ENCODE assay signal across 23 cellular contexts in the genomic region with DNA sequence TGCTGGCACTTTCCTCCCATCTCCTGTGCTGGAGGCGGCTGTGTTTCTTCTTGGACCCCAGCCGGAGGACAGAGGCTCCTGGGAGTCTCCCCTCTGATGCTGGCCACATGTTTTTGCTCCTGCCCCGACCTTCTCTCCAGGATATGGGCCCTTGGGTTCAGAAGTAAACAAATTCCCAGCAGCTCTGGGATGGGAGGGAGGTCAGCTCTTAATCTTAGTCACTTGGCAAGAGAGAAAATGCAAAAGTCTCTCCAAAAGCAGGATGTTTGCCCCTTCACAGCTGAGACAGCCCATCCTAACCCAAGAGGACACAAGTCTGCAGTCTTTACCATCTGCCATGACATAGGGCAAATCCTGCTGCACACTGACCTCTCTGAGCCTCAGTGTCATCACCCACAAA.
DNase-seq lines count a peak whose midpoint lies in the region; FAIRE-seq and TF ChIP-seq lines count a peak whose summit lies in the region.
"Had no signal": no experiment of that assay in that cellular context is flagged by ENCODE, and none has a peak within 500 bp of the region (broad histone marks: within the 10 kb centered on the region; RNA-seq: fewer than 3 reads in every experiment).

No MANE protein-coding gene starts in this region.

- H3K27me3 ChIP-seq in esophagus muscularis mucosa: peaks cover 0 to 11% (median 2%) of the 10 kb centered on the region in 4 donors
- H3K27me3 ChIP-seq in left ventricle myocardium inferior (ENCODE audit: low read depth): peaks cover 51% of the 10 kb centered on the region
- H3K27me3 ChIP-seq: BLaER1 had no signal

- intact Hi-C loops in activated CD4-positive, alpha-beta T cell treated with anti-CD3 and anti-CD28 coated beads, Interleukin-2, amount 10 ng/mL, durations not matched to agents 24 days and 14 days (cut with micrococcal nuclease): no loop called here
- intact Hi-C loops in esophagus muscularis mucosa (cut with DNase I): no loop called here
- intact Hi-C loops in left ventricle myocardium inferior (cut with micrococcal nuclease): no loop called here

- POLR2A ChIA-PET in activated CD4-positive, alpha-beta T cell treated with anti-CD3 and anti-CD28 coated beads, Interleukin-2, amount 10 ng/mL, durations not matched to agents 7 days and 5 days (lab: Charles Lee): no interaction called here

- 40% methylated on average over 3 of the region's 3 CpGs for WGBS in esophagus muscularis mucosa

- DNase-seq in activated CD4-positive, alpha-beta T cell treated with anti-CD3 and anti-CD28 coated beads, Interleukin-2, amount 10 ng/mL, durations not matched to agents 7 days and 5 days: peak; percentile 2
- no peak for DNase-seq in activated CD4-positive, alpha-beta T cell treated with anti-CD3 and anti-CD28 coated beads, Interleukin-2, amount 10 ng/mL, durations not matched to agents 24 days and 14 days
- DNase-seq in esophagus muscularis mucosa (ENCODE audit: extremely low spot score) (peak; percentile 83), urothelium cell line (ENCODE audit: low spot score) (no peak), GM12891 (ENCODE audit: insufficient read length, low spot score) (no peak), NCI-H2171 (lab: John Stamatoyannopoulos, UW) (no peak), left ventricle myocardium inferior (no peak)
- DNase-seq: Caco-2; CD4-positive, CD25-positive, alpha-beta regulatory T cell; CD8-positive, alpha-beta T cell; DMS153; DND-41; GOT3; HFFc6 had no signal

- H3K4me1 Mint-ChIP-seq in activated CD4-positive, alpha-beta T cell treated with anti-CD3 and anti-CD28 coated beads, Interleukin-2, amount 10 ng/mL, durations not matched to agents 7 days and 5 days: no peaks in the 10 kb centered on the region
- no peaks in the 10 kb centered on the region for H3K4me1 Mint-ChIP-seq in activated CD4-positive, alpha-beta T cell treated with anti-CD3 and anti-CD28 coated beads, Interleukin-2, amount 10 ng/mL, durations not matched to agents 24 days and 14 days
- H3K4me1 Mint-ChIP-seq in nephron: peaks cover 56% of the 10 kb centered on the region
- H3K4me1 Mint-ChIP-seq: B cell; CD4-positive, CD25-positive, alpha-beta regulatory T cell had no signal

- no peaks in the 10 kb centered on the region for H3K9me3 Mint-ChIP-seq in activated CD4-positive, alpha-beta T cell treated with anti-CD3 and anti-CD28 coated beads, Interleukin-2, amount 10 ng/mL, durations not matched to agents 7 days and 5 days
- no peaks in the 10 kb centered on the region for H3K9me3 Mint-ChIP-seq in activated CD4-positive, alpha-beta T cell treated with anti-CD3 and anti-CD28 coated beads, Interleukin-2, amount 10 ng/mL, durations not matched to agents 24 days and 14 days
- no peaks in the 10 kb centered on the region for H3K9me3 Mint-ChIP-seq in nephron
- H3K9me3 Mint-ChIP-seq: CD8-positive, alpha-beta T cell; HFFc6 had no signal

- TF ChIP-seq EP300 in esophagus muscularis mucosa (IDR thresholded peaks at IDR 0.05): no peak

- no peaks in the 10 kb centered on the region for H3K27me3 Mint-ChIP-seq in activated CD4-positive, alpha-beta T cell treated with anti-CD3 and anti-CD28 coated beads, Interleukin-2, amount 10 ng/mL, durations not matched to agents 7 days and 5 days
- no peaks in the 10 kb centered on the region for H3K27me3 Mint-ChIP-seq in activated CD4-positive, alpha-beta T cell treated with anti-CD3 and anti-CD28 coated beads, Interleukin-2, amount 10 ng/mL, durations not matched to agents 24 days and 14 days
- peaks cover 28% of the 10 kb centered on the region for H3K27me3 Mint-ChIP-seq in nephron (ENCODE audit: low read depth)

- H3K27ac Mint-ChIP-seq in activated CD4-positive, alpha-beta T cell treated with anti-CD3 and anti-CD28 coated beads, Interleukin-2, amount 10 ng/mL, durations not matched to agents 7 days and 5 days: no peak overlapping the region
- no peak overlapping the region for H3K27ac Mint-ChIP-seq in activated CD4-positive, alpha-beta T cell treated with anti-CD3 and anti-CD28 coated beads, Interleukin-2, amount 10 ng/mL, durations not matched to agents 24 days and 14 days
- H3K27ac Mint-ChIP-seq in nephron: peak overlapping the region in 2 of 3 experiments; percentile 30 to 35
- H3K27ac Mint-ChIP-seq: B cell; CD4-positive, CD25-positive, alpha-beta regulatory T cell; CD8-positive, alpha-beta T cell; HFFc6 had no signal

- H3K4me3 ChIP-seq in esophagus muscularis mucosa (no peak overlapping the region), left ventricle myocardium inferior (no peak overlapping the region)
- H3K4me3 ChIP-seq: BLaER1, HAP-1 had no signal

- FAIRE-seq in urothelium cell line (lab: Jason Lieb, UNC): peak; percentile 13
- no peak for FAIRE-seq in GM12891 (lab: Jason Lieb, UNC)
- FAIRE-seq: A204.1, G401.6, H54 had no signal

- H3K27ac ChIP-seq in esophagus muscularis mucosa (replicated peaks in 1 of 4) (no peak overlapping the region), left ventricle myocardium inferior (replicated peaks) (no peak overlapping the region)
- H3K27ac ChIP-seq: 22Rv1, BLaER1, C4-2B had no signal

- no peaks in the 10 kb centered on the region for H3K36me3 Mint-ChIP-seq in activated CD4-positive, alpha-beta T cell treated with anti-CD3 and anti-CD28 coated beads, Interleukin-2, amount 10 ng/mL, durations not matched to agents 7 days and 5 days (ENCODE audit: low read depth)
- H3K36me3 Mint-ChIP-seq in activated CD4-positive, alpha-beta T cell treated with anti-CD3 and anti-CD28 coated beads, Interleukin-2, amount 10 ng/mL, durations not matched to agents 24 days and 14 days (ENCODE audit: low read depth): no peaks in the 10 kb centered on the region
- no peaks in the 10 kb centered on the region for H3K36me3 Mint-ChIP-seq in nephron (ENCODE audit: low read depth)
- H3K36me3 Mint-ChIP-seq: CD4-positive, CD25-positive, alpha-beta regulatory T cell; CD8-positive, alpha-beta T cell had no signal

- no peak for TF ChIP-seq CTCF in esophagus muscularis mucosa (IDR thresholded peaks at IDR 0.05)
- TF ChIP-seq CTCF in nephron (IDR thresholded peaks at IDR 0.05; ENCODE audit: unreplicated experiment in 3 of 3): no peak
- TF ChIP-seq CTCF in left ventricle myocardium inferior (IDR thresholded peaks at IDR 0.05; ENCODE audit: borderline replicate concordance): no peak

- H3K4me1 ChIP-seq in esophagus muscularis mucosa (no peaks in the 10 kb centered on the region), left ventricle myocardium inferior (no peaks in the 10 kb centered on the region)
- H3K4me1 ChIP-seq: BLaER1, Caco-2, HAP-1 had no signal

- H3K4me3 Mint-ChIP-seq in activated CD4-positive, alpha-beta T cell treated with anti-CD3 and anti-CD28 coated beads, Interleukin-2, amount 10 ng/mL, durations not matched to agents 7 days and 5 days: no peak overlapping the region
- H3K4me3 Mint-ChIP-seq in activated CD4-positive, alpha-beta T cell treated with anti-CD3 and anti-CD28 coated beads, Interleukin-2, amount 10 ng/mL, durations not matched to agents 24 days and 14 days: no peak overlapping the region
- H3K4me3 Mint-ChIP-seq in nephron: no peak overlapping the region
- H3K4me3 Mint-ChIP-seq: B cell; CD4-positive, CD25-positive, alpha-beta regulatory T cell; CD8-positive, alpha-beta T cell; HFFc6 had no signal

- no peaks in the 10 kb centered on the region for H3K36me3 ChIP-seq in esophagus muscularis mucosa
- no peaks in the 10 kb centered on the region for H3K36me3 ChIP-seq in left ventricle myocardium inferior
- H3K36me3 ChIP-seq: BLaER1, HAP-1 had no signal

- CTCF ChIA-PET in activated CD4-positive, alpha-beta T cell treated with anti-CD3 and anti-CD28 coated beads, Interleukin-2, amount 10 ng/mL, durations not matched to agents 7 days and 5 days (lab: Charles Lee): no interaction called here

- no peaks in the 10 kb centered on the region for H3K9me3 ChIP-seq in esophagus muscularis mucosa
- no peaks in the 10 kb centered on the region for H3K9me3 ChIP-seq in left ventricle myocardium inferior (replicated peaks)
- H3K9me3 ChIP-seq: BLaER1, Caco-2, HAP-1 had no signal

- TF ChIP-seq POLR2A in esophagus muscularis mucosa (IDR thresholded peaks at IDR 0.05; ENCODE audit: low read depth): no peak
- no peak for TF ChIP-seq POLR2A in GM12891 (IDR thresholded peaks at IDR 0.05; ENCODE audit: low read depth, low read length)

TF ChIP-seq in GM12891, 5 proteins besides CTCF, POLR2A, EP300 and RAD21:
- TF ChIP-seq SPI1 (IDR thresholded peaks at IDR 0.05; ENCODE audit: low read depth, low read length) (no peak), PAX5 (IDR thresholded peaks at IDR 0.05; ENCODE audit: insufficient read depth, low read length, severe bottlenecking) (no peak), POLR2AphosphoS5 (IDR thresholded peaks at IDR 0.05; ENCODE audit: low read depth, low read length) (no peak), POU2F2 (IDR thresholded peaks at IDR 0.05; ENCODE audit: low read depth, low read length) (no peak), TAF1 (IDR thresholded peaks at IDR 0.05; ENCODE audit: low read depth, low read length) (no peak)

Comparison
In these comparisons a context has a peak if more than half of its experiments do, and no peak if none do; other contexts are left out.
1. DNase-seq: peak in activated CD4-positive, alpha-beta T cell treated with anti-CD3 and anti-CD28 coated beads, Interleukin-2, amount 10 ng/mL, durations not matched to agents 7 days and 5 days (single experiment) and esophagus muscularis mucosa (single experiment); none in activated CD4-positive, alpha-beta T cell treated with anti-CD3 and anti-CD28 coated beads, Interleukin-2, amount 10 ng/mL, durations not matched to agents 24 days and 14 days (single experiment), urothelium cell line (single experiment), GM12891 (single experiment), NCI-H2171 (single experiment) and left ventricle myocardium inferior (single experiment).
2. H3K27ac Mint-ChIP-seq: peak in nephron (2 of 3); none in activated CD4-positive, alpha-beta T cell treated with anti-CD3 and anti-CD28 coated beads, Interleukin-2, amount 10 ng/mL, durations not matched to agents 7 days and 5 days (single experiment) and activated CD4-positive, alpha-beta T cell treated with anti-CD3 and anti-CD28 coated beads, Interleukin-2, amount 10 ng/mL, durations not matched to agents 24 days and 14 days (single experiment).